2 cellular contexts compared by ENCODE assay signal in genomic region chr17:30290077-30290476, GRCh38.
TF ChIP-seq lines count a peak whose summit lies in the region.

No MANE protein-coding gene starts in this region.

TF ChIP-seq in SK-N-SH, 30 proteins besides CTCF, POLR2A, EP300 and RAD21 (continued from another document):
- no peak for TF ChIP-seq PBX3 (IDR thresholded peaks at IDR 0.05)

TF ChIP-seq in SK-N-SH treated with all-trans-retinoic acid at 6 μM for 48 hours, 23 proteins besides CTCF, POLR2A, EP300 and RAD21 (continued from another document):
- TF ChIP-seq SNAI2 (CRISPR knock-in tag; IDR thresholded peaks at IDR 0.05) (no peak), BACH2 (CRISPR knock-in tag; IDR thresholded peaks at IDR 0.05; ENCODE audit: borderline replicate concordance) (no peak), GLIS3 (CRISPR knock-in tag; IDR thresholded peaks at IDR 0.05) (no peak), PATZ1 (CRISPR knock-in tag; IDR thresholded peaks at IDR 0.05; ENCODE audit: borderline replicate concordance) (no peak), RARB (CRISPR knock-in tag; IDR thresholded peaks at IDR 0.05) (no peak)
